ENCODE assay signal across 13 cellular contexts in the genomic region with DNA sequence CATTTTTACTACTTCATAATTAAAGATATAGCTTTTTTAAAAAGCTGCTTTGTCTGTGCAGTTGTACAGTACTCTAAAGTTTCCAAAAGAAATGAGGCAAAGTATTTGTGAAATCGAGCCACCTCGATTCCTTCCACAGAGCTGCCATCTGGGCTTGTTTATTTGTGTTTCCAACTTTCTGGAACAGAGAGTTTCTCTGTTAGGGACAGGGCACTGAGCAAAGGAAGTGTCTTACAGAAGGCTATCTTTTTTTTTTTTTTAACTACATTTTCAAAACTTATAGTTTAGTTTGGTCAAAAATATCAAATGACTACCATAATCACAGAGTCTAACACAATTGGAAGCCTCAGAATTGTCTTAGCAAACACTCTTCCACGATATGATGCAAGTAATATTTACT. TPM values are rescaled to one million over a fixed set of nuclear protein-coding genes. Genes with fewer than 3 reads are reported as not detected.
DNase-seq lines count a peak whose midpoint lies in the region; ATAC-seq, FAIRE-seq and TF ChIP-seq lines count a peak whose summit lies in the region.
"Had no signal": no experiment of that assay in that cellular context is flagged by ENCODE, and none has a peak within 500 bp of the region (broad histone marks: within the 10 kb centered on the region; RNA-seq: fewer than 3 reads in every experiment).

No MANE protein-coding gene starts in this region.

- intact Hi-C loops in esophagus muscularis mucosa (cut with DNase I) (no loop called here), testis (cut with DNase I; ENCODE audit: low total_unique reads) (no loop called here)
- intact Hi-C loops in activated CD4-positive, alpha-beta T cell treated with anti-CD3 and anti-CD28 coated beads, Interleukin-2, amount 10 ng/mL, durations not matched to agents 24 days and 14 days (cut with micrococcal nuclease), result no loop called here

- WGBS in esophagus muscularis mucosa, result 29% methylated on average over 3 of the region's 3 CpGs
- WGBS in mesenchymal stem cell, result 15% methylated on average over 2 of the region's 3 CpGs
- 32 to 41% methylated on average over 3 of the region's 3 CpGs for WGBS in testis, 2 donors

- H3K27me3 Mint-ChIP-seq in activated CD4-positive, alpha-beta T cell treated with anti-CD3 and anti-CD28 coated beads, Interleukin-2, amount 10 ng/mL, durations not matched to agents 24 days and 14 days, result peaks cover 23% of the 10 kb centered on the region

- peak overlapping the region; percentile 40 to 53 (median 46) for H3K4me3 ChIP-seq in esophagus muscularis mucosa
- H3K4me3 ChIP-seq in mesenchymal stem cell (ENCODE audit: insufficient read depth in 1 of 2, low read depth in 1 of 2, low read length in 2 of 2), result peak overlapping the region in 1 of 2 experiments; percentile 82
- peak overlapping the region; percentile 15 to 35 for H3K4me3 ChIP-seq in testis

- H3K36me3 Mint-ChIP-seq in activated CD4-positive, alpha-beta T cell treated with anti-CD3 and anti-CD28 coated beads, Interleukin-2, amount 10 ng/mL, durations not matched to agents 24 days and 14 days (ENCODE audit: low read depth), result no peaks in the 10 kb centered on the region

- H3K9me3 ChIP-seq in esophagus muscularis mucosa, result no peaks in the 10 kb centered on the region
- no peaks in the 10 kb centered on the region for H3K9me3 ChIP-seq in mesenchymal stem cell (ENCODE audit: control insufficient read depth, low read length)
- H3K9me3 ChIP-seq in testis, result no peaks in the 10 kb centered on the region

- FAIRE-seq in D721Med (lab: Jason Lieb, UNC), result no peak
- FAIRE-seq: GM19239 had no signal

- no peak overlapping the region for H2AK5ac ChIP-seq in mesenchymal stem cell (ENCODE audit: low read length, severe bottlenecking)

- no peak overlapping the region for H3K27ac Mint-ChIP-seq in activated CD4-positive, alpha-beta T cell treated with anti-CD3 and anti-CD28 coated beads, Interleukin-2, amount 10 ng/mL, durations not matched to agents 24 days and 14 days

- DNase-seq in NCI-H2171 treated with DMSO at 0.1 percent for 48 hours (lab: John Stamatoyannopoulos, UW), result peak; percentile 41
- DNase-seq in esophagus muscularis mucosa (ENCODE audit: extremely low spot score), result no peak
- DNase-seq in mesenchymal stem cell, result peak; percentile 42
- no peak for DNase-seq in testis
- no peak for DNase-seq in D721Med (ENCODE audit: insufficient read length, low spot score)
- no peak for DNase-seq in activated CD4-positive, alpha-beta T cell treated with anti-CD3 and anti-CD28 coated beads, Interleukin-2, amount 10 ng/mL, durations not matched to agents 24 days and 14 days
- DNase-seq: activated CD4-positive, alpha-beta T cell treated with anti-CD3 and anti-CD28 coated beads, Interleukin-2, amount 50 U/mL, for 1 hour; central memory CD4-positive, alpha-beta T cell; DMS79 had no signal

- H4K91ac ChIP-seq in mesenchymal stem cell (ENCODE audit: low read length), result no peak overlapping the region

- no peak overlapping the region for H2BK15ac ChIP-seq in mesenchymal stem cell (ENCODE audit: low read depth, poor library complexity, severe bottlenecking)

- H3K14ac ChIP-seq in mesenchymal stem cell (ENCODE audit: low read length in 2 of 2), result no peak overlapping the region

- H3K36me3 ChIP-seq in esophagus muscularis mucosa, result no peaks in the 10 kb centered on the region
- H3K36me3 ChIP-seq in mesenchymal stem cell (ENCODE audit: control insufficient read depth in 1 of 2, insufficient read depth in 2 of 2, low read depth in 1 of 2, low read length in 2 of 2), result peaks cover 0 to 1% of the 10 kb centered on the region in 2 experiments
- no peaks in the 10 kb centered on the region for H3K36me3 ChIP-seq in testis (ENCODE audit: low read depth, missing control alignments)

- no peak overlapping the region for H3K18ac ChIP-seq in mesenchymal stem cell (ENCODE audit: low read depth in 1 of 2, low read length in 2 of 2)

- H3K9me3 Mint-ChIP-seq in activated CD4-positive, alpha-beta T cell treated with anti-CD3 and anti-CD28 coated beads, Interleukin-2, amount 10 ng/mL, durations not matched to agents 24 days and 14 days, result no peaks in the 10 kb centered on the region

- no peak overlapping the region for H2BK120ac ChIP-seq in mesenchymal stem cell (ENCODE audit: low read depth, low read length)

- TF ChIP-seq POLR2A in esophagus muscularis mucosa (IDR thresholded peaks at IDR 0.05; ENCODE audit: low read depth) (no peak), testis (IDR thresholded peaks at IDR 0.05) (no peak)

- no peak for ATAC-seq in HG02840 (IDR thresholded peaks at IDR 0.05; ENCODE audit: low FRiP score, unreplicated experiment)
- ATAC-seq in activated CD4-positive, CD25-positive, alpha-beta regulatory T cell treated with anti-CD3 and anti-CD28 coated beads, Interleukin-2, amount 50 U/mL, for 24 hours, result no peak

- no peak overlapping the region for H3K4me3 Mint-ChIP-seq in activated CD4-positive, alpha-beta T cell treated with anti-CD3 and anti-CD28 coated beads, Interleukin-2, amount 10 ng/mL, durations not matched to agents 24 days and 14 days

- peak overlapping the region; percentile 77 for H3K4me2 ChIP-seq in mesenchymal stem cell (ENCODE audit: low read length, poor library complexity, severe bottlenecking)

- H4K8ac ChIP-seq in mesenchymal stem cell (ENCODE audit: low read length), result no peak overlapping the region

- peaks cover 11% of the 10 kb centered on the region for H3K79me1 ChIP-seq in mesenchymal stem cell (replicated peaks; ENCODE audit: low read length, poor library complexity, severe bottlenecking)

- H3K27ac ChIP-seq in esophagus muscularis mucosa (replicated peaks in 1 of 4) (peak overlapping the region; percentile 50 to 69 (median 54)), mesenchymal stem cell (ENCODE audit: low read length, poor library complexity, severe bottlenecking) (peak overlapping the region; percentile 47), testis (peak overlapping the region; percentile 75 to 76)

- H3K4me1 Mint-ChIP-seq in activated CD4-positive, alpha-beta T cell treated with anti-CD3 and anti-CD28 coated beads, Interleukin-2, amount 10 ng/mL, durations not matched to agents 24 days and 14 days, result no peaks in the 10 kb centered on the region

- H2AFZ ChIP-seq in mesenchymal stem cell (ENCODE audit: low read depth, low read length), result no peak overlapping the region

- H3K27me3 ChIP-seq in esophagus muscularis mucosa (peaks cover 0 to 5% (median 0%) of the 10 kb centered on the region in 4 donors), mesenchymal stem cell (ENCODE audit: control insufficient read depth in 1 of 2, insufficient read depth in 1 of 2, low read length in 2 of 2) (no peaks in the 10 kb centered on the region), testis (no peaks in the 10 kb centered on the region)

- TF ChIP-seq CTCF in esophagus muscularis mucosa (IDR thresholded peaks at IDR 0.05) (no peak), testis (IDR thresholded peaks at IDR 0.05) (no peak), D721Med (IDR thresholded peaks at IDR 0.05; ENCODE audit: insufficient read depth, missing control alignments) (no peak)

- H3K9ac ChIP-seq in mesenchymal stem cell (ENCODE audit: low read length), result peak overlapping the region; percentile 94

- H2BK12ac ChIP-seq in mesenchymal stem cell (ENCODE audit: low read length in 2 of 2), result no peak overlapping the region

- H2BK5ac ChIP-seq in mesenchymal stem cell (ENCODE audit: low read depth, low read length, poor library complexity, severe bottlenecking), result no peak overlapping the region

- H3K23ac ChIP-seq in mesenchymal stem cell (ENCODE audit: low read length in 2 of 2), result no peak overlapping the region

- H3K4me1 ChIP-seq in esophagus muscularis mucosa (peaks cover 0 to 7% (median 4%) of the 10 kb centered on the region in 4 donors), mesenchymal stem cell (ENCODE audit: control insufficient read depth, insufficient read depth, low read depth, low read length) (peaks cover 4% of the 10 kb centered on the region), testis (no peaks in the 10 kb centered on the region)

- TF ChIP-seq EP300 in esophagus muscularis mucosa (IDR thresholded peaks at IDR 0.05), result no peak

- no peak overlapping the region for H3K4ac ChIP-seq in mesenchymal stem cell (ENCODE audit: low read depth in 1 of 2, low read length in 2 of 2)

RNA-seq across cellular contexts. Expression of a gene that starts 0.8 kb away (rescaled TPM):
- total RNA-seq in esophagus muscularis mucosa, result 1 to 10 TPM; 5.0 to 7.4 (median 6.1) TPM
- 8.8 TPM for polyA plus RNA-seq in mesenchymal stem cell (2013, experiment 1 of 2)
- polyA plus RNA-seq in mesenchymal stem cell (2013, experiment 2 of 2), result 9.7 TPM
- 10 to 100 TPM; 16.1 to 25.0 TPM for total RNA-seq in testis
- polyA plus RNA-seq in testis (ENCODE audit: insufficient read depth, low read depth, low replicate concordance), result 19.8 TPM
- not detected in 2 replicates for total RNA-seq in activated CD4-positive, alpha-beta T cell treated with anti-CD3 and anti-CD28 coated beads, Interleukin-2, amount 10 ng/mL, durations not matched to agents 24 days and 14 days
- total RNA-seq: OCI-LY7 had no signal

RNA-seq across cellular contexts. Expression of a gene that starts 30.6 kb away (rescaled TPM):
- 1 to 10 TPM; 3.3 to 9.6 (median 5.1) TPM for total RNA-seq in esophagus muscularis mucosa
- 2.8 TPM for polyA plus RNA-seq in mesenchymal stem cell (2013, experiment 1 of 2)
- polyA plus RNA-seq in mesenchymal stem cell (2013, experiment 2 of 2), result 2.7 TPM
- total RNA-seq in testis, result 1 to 10 TPM; 5.9 TPM
- 3.3 TPM for polyA plus RNA-seq in testis (ENCODE audit: insufficient read depth, low read depth, low replicate concordance)
- total RNA-seq in activated CD4-positive, alpha-beta T cell treated with anti-CD3 and anti-CD28 coated beads, Interleukin-2, amount 10 ng/mL, durations not matched to agents 24 days and 14 days, result 23.1 and 23.2 TPM in 2 replicates

Comparison
In these comparisons a context has a peak if more than half of its experiments do, and no peak if none do; other contexts are left out.
1. DNase-seq: peak in NCI-H2171 treated with DMSO at 0.1 percent for 48 hours (single experiment) and mesenchymal stem cell (single experiment); none in esophagus muscularis mucosa (single experiment), testis (single experiment), D721Med (single experiment) and activated CD4-positive, alpha-beta T cell treated with anti-CD3 and anti-CD28 coated beads, Interleukin-2, amount 10 ng/mL, durations not matched to agents 24 days and 14 days (single experiment).
2. Peak in every context shown above with its lines, with median percentiles within 50 percentile points of each other: H3K27ac ChIP-seq.